Comparison of ENCODE assay signal across 28 cellular contexts in genomic region chr14:96064866-96065265, GRCh38. TPM values are rescaled to one million over a fixed set of nuclear protein-coding genes. Genes with fewer than 3 reads are reported as not detected.
DNase-seq lines count a peak whose midpoint lies in the region; ATAC-seq and TF ChIP-seq lines count a peak whose summit lies in the region.
"Had no signal": no experiment of that assay in that cellular context is flagged by ENCODE, and none has a peak within 500 bp of the region (broad histone marks: within the 10 kb centered on the region; RNA-seq: fewer than 3 reads in every experiment).

No MANE protein-coding gene starts in this region.

- ATAC-seq in GM21515 (IDR thresholded peaks at IDR 0.05; ENCODE audit: unreplicated experiment) (no peak), HG02798 (IDR thresholded peaks at IDR 0.05; ENCODE audit: poor library complexity, unreplicated experiment) (no peak)
- ATAC-seq: activated CD4-positive, CD25-positive, alpha-beta regulatory T cell treated with anti-CD3 and anti-CD28 coated beads, Interleukin-2, amount 50 U/mL, for 24 hours; activated naive CD8-positive, alpha-beta T cell treated with anti-CD3 and anti-CD28 coated beads, Interleukin-2, amount 50 U/mL, for 24 hours; stimulated activated effector memory CD8-positive, alpha-beta T cell treated with anti-CD3 and anti-CD28 coated beads, Interleukin-12 subunit alpha, Interleukin-12 subunit beta, amount 100 ng/mL, for 72 hours had no signal

- POLR2A ChIA-PET in AG04450 (lab: Yijun Ruan, JAX), result interaction anchor here (0.6 kb wide), 1 partner anchor 8 kb away, joined by 9 read pairs; no protein-coding TSS in a partner anchor
- POLR2A ChIA-PET in HEK293 (lab: Yijun Ruan, JAX), result interaction anchor here (1.3 kb wide), 1 partner anchor 11 kb away, joined by 3 read pairs; no protein-coding TSS in a partner anchor

- no peak for DNase-seq in AG04450 (ENCODE audit: low read depth, low spot score)
- DNase-seq in islet precursor cell, result peak; percentile 35
- no peak for DNase-seq in stimulated activated CD8-positive, alpha-beta memory T cell treated with anti-CD3 and anti-CD28 coated beads, Interleukin-4, amount 100 ng/mL, for 48 hours
- no peak for DNase-seq in NCI-H2107 (lab: John Stamatoyannopoulos, UW)
- DNase-seq: 8988T; activated CD4-positive, alpha-beta T cell treated with anti-CD3 and anti-CD28 coated beads, Interleukin-2, amount 50 U/mL, for 4 hours; activated gamma-delta T cell treated with Interleukin-2 at 50 U/mL for 16 hours; activated naive CD8-positive, alpha-beta T cell treated with anti-CD3 and anti-CD28 coated beads, Interleukin-2, amount 50 U/mL, for 24 hours; activated T-cell treated with anti-CD3 and anti-CD28 coated beads, Interleukin-2, amount 50 U/mL, for 48 hours; CD4-positive, CD25-positive, alpha-beta regulatory T cell; HCEC 1CT; midbrain; naive B cell; NCI-H1092; NCI-H1694 treated with DMSO at 0.1 percent for 48 hours; Right ventricle myocardium superior; sigmoid colon; stimulated activated CD4-positive, alpha-beta T cell treated with anti-CD3 and anti-CD28 coated beads, Interleukin-4, amount 100 ng/mL, for 4 hours; T-helper 2 cell; trophoblast cell had no signal

- no peaks in the 10 kb centered on the region for H3K27me3 ChIP-seq in AG04450 (ENCODE audit: control insufficient read depth, insufficient read depth, low read length)
- H3K27me3 ChIP-seq: sigmoid colon had no signal

- H3K4me3 ChIP-seq in AG04450 (ENCODE audit: low read depth, low read length) (no peak overlapping the region), HEK293 (ENCODE audit: low read depth, low read length) (no peak overlapping the region)
- H3K4me3 ChIP-seq: prostate gland, sigmoid colon had no signal

- peak overlapping the region; percentile 11 for H3K27ac ChIP-seq in AG04450 (ENCODE audit: low read depth, low read length)
- no peak overlapping the region for H3K27ac ChIP-seq in HEK293 (ENCODE audit: extremely low read depth, low read depth, low read length)
- peak overlapping the region; percentile 80 for H3K27ac ChIP-seq in VCaP
- H3K27ac ChIP-seq: neutrophil, prostate gland, sigmoid colon had no signal

- H3K4me1 ChIP-seq in HEK293 (ENCODE audit: control insufficient read depth, insufficient read depth, low read length), result no peaks in the 10 kb centered on the region
- H3K4me1 ChIP-seq: prostate gland had no signal

- H3K36me3 ChIP-seq in HEK293 (ENCODE audit: control insufficient read depth in 2 of 2, insufficient read depth in 1 of 2, low read length in 2 of 2), result no peaks in the 10 kb centered on the region
- H3K36me3 ChIP-seq: neutrophil, prostate gland, sigmoid colon had no signal

- CTCF ChIA-PET in AG04450 (lab: Charles Lee) (interaction anchor here (0.5 kb wide), 1 partner anchor 1658 kb away, joined by 3 read pairs; no protein-coding TSS in a partner anchor), HEK293 (lab: Yijun Ruan, JAX) (no interaction called here)

- H3K9me3 ChIP-seq in AG04450 (ENCODE audit: control insufficient read depth, insufficient read depth, low read length) (no peaks in the 10 kb centered on the region), HEK293 (ENCODE audit: control insufficient read depth, insufficient read depth, low read depth, low read length) (no peaks in the 10 kb centered on the region)
- H3K9me3 ChIP-seq: neutrophil, prostate gland, sigmoid colon had no signal

- TF ChIP-seq CTCF in AG04450 (IDR thresholded peaks at IDR 0.05; ENCODE audit: low read depth, low read length) (no peak), HEK293 (tag by site-specific recombination; IDR thresholded peaks at IDR 0.05) (no peak), VCaP (conservative IDR thresholded peaks at IDR 0.05) (no peak)

TF ChIP-seq in HEK293, 187 proteins besides CTCF, POLR2A, EP300 and RAD21:
- TF ChIP-seq GLI2 (tag by site-specific recombination; IDR thresholded peaks at IDR 0.05; ENCODE audit: borderline replicate concordance, low read depth) (no peak), ZIC2 (tag by site-specific recombination; IDR thresholded peaks at IDR 0.05) (peak; percentile 61)

RNA-seq across cellular contexts. Expression of gene C14orf132, which starts 25.7 kb away (rescaled TPM):
- 42.0 and 47.7 TPM in 2 replicates for polyA plus RNA-seq in AG04450 (2011; rRNA removed)
- 37.8 and 41.0 TPM in 2 replicates for polyA minus RNA-seq in AG04450 (2011; rRNA and poly(A)+ RNA removed)
